11 cellular contexts compared by ENCODE assay signal in the genomic region with DNA sequence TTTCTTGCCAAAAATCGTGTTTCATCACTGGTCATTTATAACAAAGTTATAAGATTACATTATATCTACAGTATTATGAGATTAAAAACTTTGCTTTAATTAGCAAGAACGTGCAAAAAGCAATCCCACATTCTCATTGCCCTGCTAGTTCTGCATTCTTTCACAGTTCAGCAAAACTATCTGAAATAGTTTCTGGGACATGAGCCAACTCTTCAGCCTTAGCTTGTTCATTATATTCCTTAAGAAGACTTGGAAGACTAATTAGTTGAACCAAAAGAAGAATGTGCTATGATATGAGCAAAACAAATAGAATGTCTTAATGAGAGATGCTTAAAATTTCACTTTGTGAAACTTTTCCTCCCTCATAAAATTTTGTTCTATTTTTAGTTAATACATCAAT.
DNase-seq lines count a peak whose midpoint lies in the region; ATAC-seq, FAIRE-seq and TF ChIP-seq lines count a peak whose summit lies in the region.
"Had no signal": no experiment of that assay in that cellular context is flagged by ENCODE, and none has a peak within 500 bp of the region (broad histone marks: within the 10 kb centered on the region; RNA-seq: fewer than 3 reads in every experiment).

No MANE protein-coding gene starts in this region.

- intact Hi-C loops in heart right ventricle (cut with DNase I) (no loop called here), right lobe of liver (cut with DNase I) (no loop called here)

- H3K9me3 ChIP-seq in heart right ventricle (no peaks in the 10 kb centered on the region), right atrium auricular region (no peaks in the 10 kb centered on the region), right lobe of liver (no peaks in the 10 kb centered on the region)

- no peak overlapping the region for H3K4me3 Mint-ChIP-seq in progenitor cell of endocrine pancreas (ENCODE audit: low read depth)
- H3K4me3 Mint-ChIP-seq: stimulated activated memory B cell treated with anti-CD40 and anti-IgM and Interleukin-4, amounts not matched to agents 10 μg/mL and 1 μg/mL and 100 μg/mL, for 72 hours had no signal

- peak; percentile 92 for FAIRE-seq in endometrium (lab: Jason Lieb, UNC)

- H3K9me3 Mint-ChIP-seq in progenitor cell of endocrine pancreas (ENCODE audit: low read depth) = no peaks in the 10 kb centered on the region
- H3K9me3 Mint-ChIP-seq: stimulated activated memory B cell treated with anti-CD40 and anti-IgM and Interleukin-4, amounts not matched to agents 10 μg/mL and 1 μg/mL and 100 μg/mL, for 72 hours had no signal

- no peaks in the 10 kb centered on the region for H3K27me3 ChIP-seq in heart right ventricle
- no peaks in the 10 kb centered on the region for H3K27me3 ChIP-seq in right atrium auricular region
- no peaks in the 10 kb centered on the region for H3K27me3 ChIP-seq in right lobe of liver
- H3K27me3 ChIP-seq: foreskin keratinocyte had no signal

- peak in 4 of 8 donors; percentile 50 to 79 (median 60) for ATAC-seq in heart right ventricle
- ATAC-seq in right lobe of liver = peak in 3 of 4 donors; percentile 36 to 44 (median 43)
- no peak for ATAC-seq in stimulated activated naive CD8-positive, alpha-beta T cell treated with anti-CD3 and anti-CD28 coated beads, Interleukin-15, Interleukin-2, amounts not matched to agents 100 U/mL and 50 U/mL, for 24 hours
- ATAC-seq in GM21447 (IDR thresholded peaks at IDR 0.05; ENCODE audit: unreplicated experiment) = no peak
- ATAC-seq: foreskin keratinocyte; stimulated activated memory B cell treated with anti-CD40 and anti-IgM and Interleukin-4, amounts not matched to agents 10 μg/mL and 1 μg/mL and 100 μg/mL, for 72 hours had no signal

- H3K36me3 ChIP-seq in heart right ventricle = peaks cover 0 to 62% (median 3%) of the 10 kb centered on the region in 9 donors
- no peaks in the 10 kb centered on the region for H3K36me3 ChIP-seq in right atrium auricular region
- peaks cover 0 to 25% (median 7%) of the 10 kb centered on the region in 4 donors for H3K36me3 ChIP-seq in right lobe of liver

- H3K27me3 Mint-ChIP-seq in progenitor cell of endocrine pancreas = no peaks in the 10 kb centered on the region

- no peaks in the 10 kb centered on the region for H3K36me3 Mint-ChIP-seq in progenitor cell of endocrine pancreas (ENCODE audit: insufficient read depth)
- H3K36me3 Mint-ChIP-seq: stimulated activated memory B cell treated with anti-CD40 and anti-IgM and Interleukin-4, amounts not matched to agents 10 μg/mL and 1 μg/mL and 100 μg/mL, for 72 hours had no signal

- TF ChIP-seq CTCF in heart right ventricle (IDR thresholded peaks at IDR 0.05) (no peak), right atrium auricular region (IDR thresholded peaks at IDR 0.05) (no peak), right lobe of liver (IDR thresholded peaks at IDR 0.05) (no peak), progenitor cell of endocrine pancreas (IDR thresholded peaks at IDR 0.05; ENCODE audit: unreplicated experiment) (no peak)

- TF ChIP-seq POLR2A in right lobe of liver (IDR thresholded peaks at IDR 0.05) = no peak

- no peaks in the 10 kb centered on the region for H3K4me1 Mint-ChIP-seq in progenitor cell of endocrine pancreas (ENCODE audit: low read depth)
- H3K4me1 Mint-ChIP-seq: stimulated activated memory B cell treated with anti-CD40 and anti-IgM and Interleukin-4, amounts not matched to agents 10 μg/mL and 1 μg/mL and 100 μg/mL, for 72 hours had no signal

- 4% methylated on average over 2 of the region's 2 CpGs for WGBS in heart right ventricle, 2 donors
- WGBS in right lobe of liver (ENCODE audit: insufficient coverage, low coverage, low lambda C conversion rate, missing lambda C conversion rate) = 34% methylated on average over 2 of the region's 2 CpGs

- no peak overlapping the region for H3K4me3 ChIP-seq in heart right ventricle
- H3K4me3 ChIP-seq in right atrium auricular region = no peak overlapping the region
- H3K4me3 ChIP-seq in right lobe of liver = no peak overlapping the region

- H3K27ac ChIP-seq in heart right ventricle (peak overlapping the region in 6 of 10 donors; percentile 5 to 64 (median 26)), right atrium auricular region (peak overlapping the region in 1 of 2 donors; percentile 36), right lobe of liver (no peak overlapping the region)
- H3K27ac ChIP-seq: foreskin keratinocyte had no signal

- peaks cover 0 to 41% (median 23%) of the 10 kb centered on the region in 9 donors for H3K4me1 ChIP-seq in heart right ventricle
- peaks cover 0 to 13% of the 10 kb centered on the region in 2 donors for H3K4me1 ChIP-seq in right atrium auricular region
- H3K4me1 ChIP-seq in right lobe of liver = peaks cover 0 to 3% (median 0%) of the 10 kb centered on the region in 4 donors
- H3K4me1 ChIP-seq: foreskin keratinocyte had no signal

- H3K27ac Mint-ChIP-seq in progenitor cell of endocrine pancreas = no peak overlapping the region
- H3K27ac Mint-ChIP-seq: stimulated activated memory B cell treated with anti-CD40 and anti-IgM and Interleukin-4, amounts not matched to agents 10 μg/mL and 1 μg/mL and 100 μg/mL, for 72 hours had no signal

- peak in 1 of 2 donors; percentile 18 for DNase-seq in heart right ventricle
- no peak for DNase-seq in right atrium auricular region (ENCODE audit: low spot score)
- no peak for DNase-seq in right lobe of liver
- no peak for DNase-seq in stimulated activated naive CD8-positive, alpha-beta T cell treated with anti-CD3 and anti-CD28 coated beads, Interleukin-15, Interleukin-2, amounts not matched to agents 100 U/mL and 50 U/mL, for 24 hours
- DNase-seq in progenitor cell of endocrine pancreas (ENCODE audit: low spot score, unreplicated experiment) = no peak
- DNase-seq in retina = no peak
- DNase-seq: foreskin keratinocyte, H7 had no signal

Comparison
In these comparisons a context has a peak if more than half of its experiments do, and no peak if none do; other contexts are left out.
1. ATAC-seq: peak in right lobe of liver (3 of 4); none in stimulated activated naive CD8-positive, alpha-beta T cell treated with anti-CD3 and anti-CD28 coated beads, Interleukin-15, Interleukin-2, amounts not matched to agents 100 U/mL and 50 U/mL, for 24 hours (single experiment) and GM21447 (single experiment).
2. H3K27ac ChIP-seq: peak in heart right ventricle (6 of 10); none in right lobe of liver (0 of 3).